In the genomic region with DNA sequence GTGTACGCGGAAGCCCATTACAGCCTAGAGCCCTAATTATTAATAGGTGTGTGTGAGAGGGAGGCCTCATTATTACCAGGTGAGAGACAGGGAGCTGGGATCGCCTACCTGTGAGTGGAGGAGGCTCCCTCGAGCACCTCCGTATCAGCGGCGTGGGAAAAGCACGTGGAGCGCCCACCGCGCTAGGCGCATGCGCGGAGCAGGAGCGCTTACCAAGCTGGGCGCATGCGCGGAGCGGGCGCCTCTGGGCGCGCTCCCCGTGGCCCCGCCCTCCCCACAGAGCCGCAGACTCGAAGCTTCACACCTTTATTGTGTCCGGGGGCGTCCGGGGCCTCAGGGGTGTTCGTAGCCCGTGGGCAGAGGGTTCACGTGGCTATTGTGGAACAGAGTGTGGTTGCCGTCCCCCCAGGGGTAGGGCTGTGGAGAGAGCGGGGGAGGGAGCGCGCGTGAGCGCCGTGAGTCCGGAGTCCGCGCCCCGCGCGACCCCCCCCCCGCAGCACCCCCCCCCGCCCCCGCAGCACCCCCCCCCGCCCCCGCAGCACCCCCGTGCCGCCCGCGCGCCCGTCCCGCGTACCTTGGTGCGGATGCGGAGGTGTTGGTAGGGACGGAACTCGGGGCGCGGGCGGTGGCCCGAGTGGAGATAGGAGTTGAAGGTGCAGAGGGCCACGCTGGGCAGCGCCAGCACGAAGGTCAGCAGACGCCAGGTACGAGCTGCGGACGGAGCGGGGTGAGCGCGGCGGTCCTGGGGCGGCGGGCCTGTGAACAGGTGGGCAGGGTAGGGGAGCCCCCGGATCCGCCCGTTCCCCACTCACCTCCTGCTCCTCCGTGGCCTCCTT, we compare ENCODE assay signal across 1 cellular context.
A peak's percentile ranks its signal among the peaks of the same experiment; 100 is the strongest.
TF ChIP-seq lines count a peak whose summit lies in the region.

No MANE protein-coding gene starts in this region.

TF ChIP-seq in WTC11, 78 proteins besides CTCF, POLR2A, EP300 and RAD21 (continued from another document):
- TF ChIP-seq FOXP4 (CRISPR knock-in tag; IDR thresholded peaks at IDR 0.05) (0 out of 2 replicates have a peak, but pooled peaks have one; percentile 28), PRRX2 (CRISPR knock-in tag; IDR thresholded peaks at IDR 0.05) (no peak), MAX (CRISPR knock-in tag; IDR thresholded peaks at IDR 0.05) (peak; percentile 90; the same call in 1 of the 2 replicates), TEAD4 (CRISPR knock-in tag; IDR thresholded peaks at IDR 0.05) (0 out of 2 replicates have a peak, but pooled peaks have one; percentile 32), JUN (CRISPR knock-in tag; IDR thresholded peaks at IDR 0.05) (peak; percentile 87; the same call in 1 of the 2 replicates), MYBL2 (CRISPR knock-in tag; IDR thresholded peaks at IDR 0.05) (no peak), NR2C2 (CRISPR knock-in tag; IDR thresholded peaks at IDR 0.05) (no peak), ARID4B (CRISPR knock-in tag; IDR thresholded peaks at IDR 0.05; ENCODE audit: borderline replicate concordance) (0 out of 2 replicates have a peak, but pooled peaks have one; percentile 35), SMAD4 (CRISPR knock-in tag; IDR thresholded peaks at IDR 0.05) (no peak), USF1 (CRISPR knock-in tag; IDR thresholded peaks at IDR 0.05) (peak; percentile 34; the same call in 1 of the 2 replicates), TP53 (CRISPR knock-in tag; IDR thresholded peaks at IDR 0.05) (no peak), RORB (CRISPR knock-in tag; IDR thresholded peaks at IDR 0.05) (no peak), FOXK1 (CRISPR knock-in tag; IDR thresholded peaks at IDR 0.05) (peak; percentile 23; the same call in 1 of the 2 replicates)
- TF ChIP-seq, protein P1, sequence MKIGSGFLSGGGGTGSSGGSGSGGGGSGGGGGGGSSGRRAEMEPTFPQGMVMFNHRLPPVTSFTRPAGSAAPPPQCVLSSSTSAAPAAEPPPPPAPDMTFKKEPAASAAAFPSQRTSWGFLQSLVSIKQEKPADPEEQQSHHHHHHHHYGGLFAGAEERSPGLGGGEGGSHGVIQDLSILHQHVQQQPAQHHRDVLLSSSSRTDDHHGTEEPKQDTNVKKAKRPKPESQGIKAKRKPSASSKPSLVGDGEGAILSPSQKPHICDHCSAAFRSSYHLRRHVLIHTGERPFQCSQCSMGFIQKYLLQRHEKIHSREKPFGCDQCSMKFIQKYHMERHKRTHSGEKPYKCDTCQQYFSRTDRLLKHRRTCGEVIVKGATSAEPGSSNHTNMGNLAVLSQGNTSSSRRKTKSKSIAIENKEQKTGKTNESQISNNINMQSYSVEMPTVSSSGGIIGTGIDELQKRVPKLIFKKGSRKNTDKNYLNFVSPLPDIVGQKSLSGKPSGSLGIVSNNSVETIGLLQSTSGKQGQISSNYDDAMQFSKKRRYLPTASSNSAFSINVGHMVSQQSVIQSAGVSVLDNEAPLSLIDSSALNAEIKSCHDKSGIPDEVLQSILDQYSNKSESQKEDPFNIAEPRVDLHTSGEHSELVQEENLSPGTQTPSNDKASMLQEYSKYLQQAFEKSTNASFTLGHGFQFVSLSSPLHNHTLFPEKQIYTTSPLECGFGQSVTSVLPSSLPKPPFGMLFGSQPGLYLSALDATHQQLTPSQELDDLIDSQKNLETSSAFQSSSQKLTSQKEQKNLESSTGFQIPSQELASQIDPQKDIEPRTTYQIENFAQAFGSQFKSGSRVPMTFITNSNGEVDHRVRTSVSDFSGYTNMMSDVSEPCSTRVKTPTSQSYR (CRISPR knock-in tag; IDR thresholded peaks at IDR 0.05) = no peak
- TF ChIP-seq, protein P2, sequence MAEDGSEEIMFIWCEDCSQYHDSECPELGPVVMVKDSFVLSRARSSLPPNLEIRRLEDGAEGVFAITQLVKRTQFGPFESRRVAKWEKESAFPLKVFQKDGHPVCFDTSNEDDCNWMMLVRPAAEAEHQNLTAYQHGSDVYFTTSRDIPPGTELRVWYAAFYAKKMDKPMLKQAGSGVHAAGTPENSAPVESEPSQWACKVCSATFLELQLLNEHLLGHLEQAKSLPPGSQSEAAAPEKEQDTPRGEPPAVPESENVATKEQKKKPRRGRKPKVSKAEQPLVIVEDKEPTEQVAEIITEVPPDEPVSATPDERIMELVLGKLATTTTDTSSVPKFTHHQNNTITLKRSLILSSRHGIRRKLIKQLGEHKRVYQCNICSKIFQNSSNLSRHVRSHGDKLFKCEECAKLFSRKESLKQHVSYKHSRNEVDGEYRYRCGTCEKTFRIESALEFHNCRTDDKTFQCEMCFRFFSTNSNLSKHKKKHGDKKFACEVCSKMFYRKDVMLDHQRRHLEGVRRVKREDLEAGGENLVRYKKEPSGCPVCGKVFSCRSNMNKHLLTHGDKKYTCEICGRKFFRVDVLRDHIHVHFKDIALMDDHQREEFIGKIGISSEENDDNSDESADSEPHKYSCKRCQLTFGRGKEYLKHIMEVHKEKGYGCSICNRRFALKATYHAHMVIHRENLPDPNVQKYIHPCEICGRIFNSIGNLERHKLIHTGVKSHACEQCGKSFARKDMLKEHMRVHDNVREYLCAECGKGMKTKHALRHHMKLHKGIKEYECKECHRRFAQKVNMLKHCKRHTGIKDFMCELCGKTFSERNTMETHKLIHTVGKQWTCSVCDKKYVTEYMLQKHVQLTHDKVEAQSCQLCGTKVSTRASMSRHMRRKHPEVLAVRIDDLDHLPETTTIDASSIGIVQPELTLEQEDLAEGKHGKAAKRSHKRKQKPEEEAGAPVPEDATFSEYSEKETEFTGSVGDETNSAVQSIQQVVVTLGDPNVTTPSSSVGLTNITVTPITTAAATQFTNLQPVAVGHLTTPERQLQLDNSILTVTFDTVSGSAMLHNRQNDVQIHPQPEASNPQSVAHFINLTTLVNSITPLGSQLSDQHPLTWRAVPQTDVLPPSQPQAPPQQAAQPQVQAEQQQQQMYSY (CRISPR knock-in tag; IDR thresholded peaks at IDR 0.05) = peak; percentile 39; the same call in 1 of the 2 replicates
